15 cellular contexts compared by ENCODE assay signal in the genomic region with DNA sequence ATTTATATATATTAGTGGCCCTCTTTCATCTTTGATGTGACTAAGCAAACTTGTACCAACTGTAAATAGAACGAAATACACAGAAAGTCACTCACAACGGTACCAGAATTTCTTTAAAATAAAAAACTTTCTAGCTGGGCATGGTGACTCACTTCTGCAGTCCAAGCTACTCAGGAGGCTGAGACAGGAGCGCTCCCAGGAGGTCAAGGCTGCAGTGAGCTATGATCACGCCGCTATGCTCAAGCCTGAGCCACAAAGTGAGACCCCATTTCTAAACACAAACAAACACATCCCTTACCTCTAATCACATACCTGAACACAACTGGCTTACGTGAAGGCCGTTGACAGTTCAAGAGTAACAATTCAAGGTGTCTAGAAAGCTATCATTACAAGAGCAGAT. TPM values are rescaled to one million over a fixed set of nuclear protein-coding genes. Genes with fewer than 3 reads are reported as not detected.
DNase-seq lines count a peak whose midpoint lies in the region; ATAC-seq and TF ChIP-seq lines count a peak whose summit lies in the region.
"Had no signal": no experiment of that assay in that cellular context is flagged by ENCODE, and none has a peak within 500 bp of the region (broad histone marks: within the 10 kb centered on the region; RNA-seq: fewer than 3 reads in every experiment).

No MANE protein-coding gene starts in this region.

- CTCF ChIA-PET in activated CD4-positive, alpha-beta T cell treated with anti-CD3 and anti-CD28 coated beads for 36 hours (lab: Charles Lee), result interaction anchor here (0.8 to 11.6 kb wide), 9 partner anchors 14 to 214 kb away, joined by 3 to 84 read pairs (median 4); no protein-coding TSS in a partner anchor

- no peak for TF ChIP-seq POLR2A in gastroesophageal sphincter (IDR thresholded peaks at IDR 0.05)

- H3K4me3 Mint-ChIP-seq in activated CD4-positive, alpha-beta T cell treated with anti-CD3 and anti-CD28 coated beads for 36 hours, result peak overlapping the region; percentile 44
- peak overlapping the region; percentile 76 for H3K4me3 Mint-ChIP-seq in activated T-cell treated with anti-CD3 and anti-CD28 coated beads, Interleukin-2, amount 50 U/mL, for 4 hours
- peak overlapping the region; percentile 47 to 96 for H3K4me3 Mint-ChIP-seq in stimulated activated naive CD8-positive, alpha-beta T cell treated with anti-CD3 and anti-CD28 coated beads, Interleukin-15, amount 100 ng/mL, for 72 hours
- H3K4me3 Mint-ChIP-seq: stimulated activated naive B cell treated with anti-CD40 and anti-IgM and Interleukin-4, amounts not matched to agents 10 μg/mL and 1 μg/mL and 100 μg/mL, for 72 hours had no signal

- intact Hi-C loops in activated CD4-positive, alpha-beta T cell treated with anti-CD3 and anti-CD28 coated beads for 36 hours (cut with DNase I, micrococcal nuclease), result no loop called here

- 52 to 81% methylated on average over 6 to 7 of the region's 7 CpGs for WGBS in gastroesophageal sphincter (ENCODE audit: low coverage in 1 of 2), 2 donors

- H3K36me3 Mint-ChIP-seq in activated CD4-positive, alpha-beta T cell treated with anti-CD3 and anti-CD28 coated beads for 36 hours (ENCODE audit: low read depth), result peaks cover 30% of the 10 kb centered on the region
- H3K36me3 Mint-ChIP-seq in activated T-cell treated with anti-CD3 and anti-CD28 coated beads, Interleukin-2, amount 50 U/mL, for 4 hours (ENCODE audit: insufficient read depth), result peaks cover 10% of the 10 kb centered on the region

- H3K4me1 Mint-ChIP-seq in activated CD4-positive, alpha-beta T cell treated with anti-CD3 and anti-CD28 coated beads for 36 hours, result peaks cover 62% of the 10 kb centered on the region
- H3K4me1 Mint-ChIP-seq in activated T-cell treated with anti-CD3 and anti-CD28 coated beads, Interleukin-2, amount 50 U/mL, for 4 hours (ENCODE audit: low read depth), result peaks cover 70% of the 10 kb centered on the region
- H3K4me1 Mint-ChIP-seq in stimulated activated naive CD8-positive, alpha-beta T cell treated with anti-CD3 and anti-CD28 coated beads, Interleukin-15, amount 100 ng/mL, for 72 hours, result peaks cover 62% of the 10 kb centered on the region

- H3K4me1 ChIP-seq in gastroesophageal sphincter, result peaks cover 5 to 73% (median 13%) of the 10 kb centered on the region in 3 donors

- DNase-seq in activated CD4-positive, alpha-beta T cell treated with anti-CD3 and anti-CD28 coated beads for 36 hours, result peak; percentile 36
- DNase-seq in activated CD4-positive, alpha-beta T cell treated with anti-CD3 and anti-CD28 coated beads, Interleukin-2, amount 50 U/mL, for 4 hours, result no peak
- no peak for DNase-seq in activated T-cell treated with anti-CD3 and anti-CD28 coated beads, Interleukin-2, amount 50 U/mL, for 4 hours
- no peak for DNase-seq in stimulated activated naive CD8-positive, alpha-beta T cell treated with anti-CD3 and anti-CD28 coated beads, Interleukin-15, amount 100 ng/mL, for 72 hours
- DNase-seq in GM13976 (ENCODE audit: low spot score), result no peak
- DNase-seq in NOMO-1 (lab: John Stamatoyannopoulos, UW; ENCODE audit: unreplicated experiment in 2 of 2), result no peak
- no peak for DNase-seq in NCI-H526 (lab: John Stamatoyannopoulos, UW)
- DNase-seq: activated CD4-positive, CD25-positive, alpha-beta regulatory T cell treated with anti-CD3 and anti-CD28 coated beads, Interleukin-2, amount 50 U/mL, for 72 hours; aorta; DMS79; NCI-H2227 treated with DMSO at 0.1 percent for 48 hours; stimulated activated CD4-positive, alpha-beta T cell treated with anti-CD3 and anti-CD28 coated beads, Interleukin-15, amount 100 ng/mL, for 24 hours; stimulated activated naive B cell treated with anti-CD40 and anti-IgM and Interleukin-4, amounts not matched to agents 10 μg/mL and 1 μg/mL and 100 μg/mL, for 72 hours had no signal

- H3K27me3 Mint-ChIP-seq in activated CD4-positive, alpha-beta T cell treated with anti-CD3 and anti-CD28 coated beads for 36 hours, result no peaks in the 10 kb centered on the region
- H3K27me3 Mint-ChIP-seq in activated T-cell treated with anti-CD3 and anti-CD28 coated beads, Interleukin-2, amount 50 U/mL, for 4 hours (ENCODE audit: low read depth), result no peaks in the 10 kb centered on the region
- no peaks in the 10 kb centered on the region for H3K27me3 Mint-ChIP-seq in stimulated activated naive CD8-positive, alpha-beta T cell treated with anti-CD3 and anti-CD28 coated beads, Interleukin-15, amount 100 ng/mL, for 72 hours
- H3K27me3 Mint-ChIP-seq: stimulated activated naive B cell treated with anti-CD40 and anti-IgM and Interleukin-4, amounts not matched to agents 10 μg/mL and 1 μg/mL and 100 μg/mL, for 72 hours had no signal

- ATAC-seq in activated CD4-positive, alpha-beta T cell treated with anti-CD3 and anti-CD28 coated beads for 36 hours, result no peak
- ATAC-seq in activated T-cell treated with anti-CD3 and anti-CD28 coated beads, Interleukin-2, amount 50 U/mL, for 4 hours, result no peak
- no peak for ATAC-seq in gastroesophageal sphincter
- ATAC-seq in stimulated activated naive CD8-positive, alpha-beta T cell treated with anti-CD3 and anti-CD28 coated beads, Interleukin-15, amount 100 ng/mL, for 72 hours, result no peak
- ATAC-seq: stimulated activated naive B cell treated with anti-CD40 and anti-IgM and Interleukin-4, amounts not matched to agents 10 μg/mL and 1 μg/mL and 100 μg/mL, for 72 hours had no signal

- H3K9me3 ChIP-seq in gastroesophageal sphincter, result no peaks in the 10 kb centered on the region

- peak overlapping the region; percentile 45 to 90 (median 85) for H3K27ac ChIP-seq in gastroesophageal sphincter
- H3K27ac ChIP-seq: epithelial cell of prostate had no signal

- TF ChIP-seq EP300 in gastroesophageal sphincter (IDR thresholded peaks at IDR 0.05), result no peak

- no peaks in the 10 kb centered on the region for H3K9me3 Mint-ChIP-seq in activated CD4-positive, alpha-beta T cell treated with anti-CD3 and anti-CD28 coated beads for 36 hours (ENCODE audit: low read depth)
- no peaks in the 10 kb centered on the region for H3K9me3 Mint-ChIP-seq in activated T-cell treated with anti-CD3 and anti-CD28 coated beads, Interleukin-2, amount 50 U/mL, for 4 hours
- H3K9me3 Mint-ChIP-seq in stimulated activated naive CD8-positive, alpha-beta T cell treated with anti-CD3 and anti-CD28 coated beads, Interleukin-15, amount 100 ng/mL, for 72 hours, result no peaks in the 10 kb centered on the region
- H3K9me3 Mint-ChIP-seq: stimulated activated naive B cell treated with anti-CD40 and anti-IgM and Interleukin-4, amounts not matched to agents 10 μg/mL and 1 μg/mL and 100 μg/mL, for 72 hours had no signal

- in situ Hi-C loops in GM13976 (cut with MboI; ENCODE audit: low sequenced_read_pairs, unreplicated experiment), result no loop called here

- H3K4me3 ChIP-seq in gastroesophageal sphincter, result no peak overlapping the region

- H3K27ac Mint-ChIP-seq in activated CD4-positive, alpha-beta T cell treated with anti-CD3 and anti-CD28 coated beads for 36 hours, result peak overlapping the region; percentile 100
- H3K27ac Mint-ChIP-seq in stimulated activated naive CD8-positive, alpha-beta T cell treated with anti-CD3 and anti-CD28 coated beads, Interleukin-15, amount 100 ng/mL, for 72 hours, result peak overlapping the region; percentile 16 to 54

- POLR2A ChIA-PET in activated CD4-positive, alpha-beta T cell treated with anti-CD3 and anti-CD28 coated beads for 36 hours (lab: Charles Lee), result interaction anchor here (0.6 to 1.4 kb wide), 3 partner anchors 25 to 1600 kb away, joined by 3 to 4 read pairs (median 4); no protein-coding TSS in a partner anchor

- no peaks in the 10 kb centered on the region for H3K27me3 ChIP-seq in gastroesophageal sphincter

- H3K36me3 ChIP-seq in gastroesophageal sphincter, result no peaks in the 10 kb centered on the region

- TF ChIP-seq CTCF in gastroesophageal sphincter (IDR thresholded peaks at IDR 0.05), result no peak
- no peak for TF ChIP-seq CTCF in GM13976 (IDR thresholded peaks at IDR 0.05; ENCODE audit: borderline replicate concordance, control extremely low read depth, extremely low read depth, insufficient read depth, missing control alignments)

RNA-seq across cellular contexts. Expression of gene STAT5B, which starts 29.7 kb away (rescaled TPM):
- total RNA-seq in activated CD4-positive, alpha-beta T cell treated with anti-CD3 and anti-CD28 coated beads for 36 hours, result 100 to 1,000 TPM; 162 to 203 TPM
- 10 to 100 TPM; 62.9 to 86.7 (median 71.9) TPM for total RNA-seq in activated T-cell treated with anti-CD3 and anti-CD28 coated beads, Interleukin-2, amount 50 U/mL, for 4 hours
- 10 to 100 TPM; 73.3 to 98.3 (median 95.6) TPM for total RNA-seq in gastroesophageal sphincter

RNA-seq across cellular contexts. Expression of gene STAT5A, which starts 41.8 kb away (rescaled TPM):
- 100 to 1,000 TPM; 178 to 203 TPM for total RNA-seq in activated CD4-positive, alpha-beta T cell treated with anti-CD3 and anti-CD28 coated beads for 36 hours
- 100 to 1,000 TPM; 193 to 264 (median 220) TPM for total RNA-seq in activated T-cell treated with anti-CD3 and anti-CD28 coated beads, Interleukin-2, amount 50 U/mL, for 4 hours
- 10 to 100 TPM; 61.8 to 80.8 (median 71.4) TPM for total RNA-seq in gastroesophageal sphincter

RNA-seq across cellular contexts. Expression of gene GHDC, which starts 52.2 kb away (rescaled TPM):
- 10 to 100 TPM; 11.3 to 15.5 TPM for total RNA-seq in activated CD4-positive, alpha-beta T cell treated with anti-CD3 and anti-CD28 coated beads for 36 hours
- 10 to 100 TPM; 24.0 to 24.9 (median 24.7) TPM for total RNA-seq in activated T-cell treated with anti-CD3 and anti-CD28 coated beads, Interleukin-2, amount 50 U/mL, for 4 hours
- total RNA-seq in gastroesophageal sphincter, result 10 to 100 TPM; 18.8 to 30.8 (median 21.8) TPM
